8 cellular contexts compared by ENCODE assay signal in genomic region chr17:7586673-7587419, GRCh38. TPM values are rescaled to one million over a fixed set of nuclear protein-coding genes. Genes with fewer than 3 reads are reported as not detected.
DNase-seq lines count a peak whose midpoint lies in the region; ATAC-seq and TF ChIP-seq lines count a peak whose summit lies in the region.
"Had no signal": no experiment of that assay in that cellular context is flagged by ENCODE, and none has a peak within 500 bp of the region (broad histone marks: within the 10 kb centered on the region; RNA-seq: fewer than 3 reads in every experiment).

No MANE protein-coding gene starts in this region.

- peak overlapping the region; percentile 74 for H3K27ac Mint-ChIP-seq in central memory CD8-positive, alpha-beta T cell (ENCODE audit: low read depth)

- no peaks in the 10 kb centered on the region for H3K9me2 ChIP-seq in Loucy (replicated peaks; ENCODE audit: low read depth, low read length)

- H2AFZ ChIP-seq in Loucy (ENCODE audit: low read length) = no peak overlapping the region
- H2AFZ ChIP-seq in osteoblast (ENCODE audit: low read length) = no peak overlapping the region

- H3K4me2 ChIP-seq in Loucy (ENCODE audit: low read depth, low read length, poor library complexity, severe bottlenecking) (no peak overlapping the region), osteoblast (ENCODE audit: insufficient read depth, low read length) (peak overlapping the region; percentile 46)

- H3K27me3 Mint-ChIP-seq in central memory CD8-positive, alpha-beta T cell = no peaks in the 10 kb centered on the region

- DNase-seq in GM12864 (ENCODE audit: low read depth) = no peak
- no peak for DNase-seq in central memory CD8-positive, alpha-beta T cell (ENCODE audit: low spot score in 2 of 2)
- DNase-seq in osteoblast (ENCODE audit: insufficient read length, low spot score, missing footprints) = peak; percentile 65
- no peak for DNase-seq in stimulated activated CD4-positive, alpha-beta T cell treated with anti-CD3 and anti-CD28 coated beads, Interleukin-15, amount 100 ng/mL, for 24 hours
- DNase-seq: NCI-H1105 treated with DMSO at 0.1 percent for 48 hours had no signal

- TF ChIP-seq CTCF in GM12864 (IDR thresholded peaks at IDR 0.05; ENCODE audit: low read depth, low read length, missing control alignments) (peak; percentile 35), Loucy (conservative IDR thresholded peaks at IDR 0.05; ENCODE audit: low read length) (peak; percentile 39), osteoblast (IDR thresholded peaks at IDR 0.05; ENCODE audit: extremely low read depth, low read depth, low read length) (no peak)

- H3K36me3 Mint-ChIP-seq in central memory CD8-positive, alpha-beta T cell (ENCODE audit: insufficient read depth) = peaks cover 21% of the 10 kb centered on the region

- H3K79me2 ChIP-seq in Loucy (ENCODE audit: insufficient read depth, low read length) (peaks cover 40% of the 10 kb centered on the region), osteoblast (ENCODE audit: insufficient read depth, low read length) (peaks cover 45% of the 10 kb centered on the region)

- peaks cover 13% of the 10 kb centered on the region; the same call in 1 of the 2 replicates for H3K36me3 ChIP-seq in Loucy (ENCODE audit: insufficient read depth, low read length)
- peaks cover 23% of the 10 kb centered on the region for H3K36me3 ChIP-seq in osteoblast (ENCODE audit: insufficient read depth, low read length)

- H3K27me3 ChIP-seq in Loucy (ENCODE audit: insufficient read depth, low read length, poor library complexity, severe bottlenecking) (no peaks in the 10 kb centered on the region), osteoblast (ENCODE audit: insufficient read depth, low read length) (no peaks in the 10 kb centered on the region)

- H3K9ac ChIP-seq in Loucy (ENCODE audit: low read depth, low read length, poor library complexity, severe bottlenecking) = no peak overlapping the region

- H3K9me3 Mint-ChIP-seq in central memory CD8-positive, alpha-beta T cell = no peaks in the 10 kb centered on the region

- peak overlapping the region; percentile 56 for H3K27ac ChIP-seq in osteoblast (ENCODE audit: low read depth, low read length)

- no peak overlapping the region for H3K4me3 ChIP-seq in GM12864 (ENCODE audit: low read depth, low read length)
- no peak overlapping the region for H3K4me3 ChIP-seq in Loucy (ENCODE audit: low read length, poor library complexity, severe bottlenecking)
- H3K4me3 ChIP-seq in osteoblast (ENCODE audit: insufficient read depth, low read length) = no peak overlapping the region

- peaks cover 32% of the 10 kb centered on the region for H3K4me1 Mint-ChIP-seq in central memory CD8-positive, alpha-beta T cell

- H3F3A ChIP-seq in Loucy (ENCODE audit: low read depth) = no peaks in the 10 kb centered on the region

- H4K20me1 ChIP-seq in Loucy (ENCODE audit: insufficient read depth, low read length, poor library complexity, severe bottlenecking) (no peaks in the 10 kb centered on the region), osteoblast (ENCODE audit: insufficient read depth, low read length) (peaks cover 19% of the 10 kb centered on the region)

- no peak overlapping the region for H3K4me3 Mint-ChIP-seq in central memory CD8-positive, alpha-beta T cell

- ATAC-seq in central memory CD8-positive, alpha-beta T cell (replicated peaks; ENCODE audit: extremely low read depth, poor library complexity, severe bottlenecking) = no peak
- ATAC-seq in HG02840 (IDR thresholded peaks at IDR 0.05; ENCODE audit: low FRiP score, unreplicated experiment) (no peak), GM18861 (IDR thresholded peaks at IDR 0.05; ENCODE audit: unreplicated experiment) (no peak)

- H3K4me1 ChIP-seq in Loucy (ENCODE audit: insufficient read depth, low read length, poor library complexity, severe bottlenecking) = peaks cover 20% of the 10 kb centered on the region
- peaks cover 53% of the 10 kb centered on the region for H3K4me1 ChIP-seq in osteoblast (ENCODE audit: insufficient read depth, low read length)

- no peaks in the 10 kb centered on the region for H3K9me3 ChIP-seq in Loucy (ENCODE audit: insufficient read depth, low read depth, low read length)
- H3K9me3 ChIP-seq in osteoblast (ENCODE audit: low read depth, low read length) = no peaks in the 10 kb centered on the region

RNA-seq across cellular contexts. Expression of gene SOX15, which starts 3.0 kb away (rescaled TPM):
- total RNA-seq in osteoblast = 0.59 and 0.72 TPM in 2 replicates

RNA-seq across cellular contexts. Expression of gene MPDU1, which starts 3.2 kb away (rescaled TPM):
- total RNA-seq in osteoblast = 60.1 and 64.1 TPM in 2 replicates

RNA-seq across cellular contexts. Expression of gene CD68, which starts 7.4 kb away (rescaled TPM):
- 31.8 and 55.7 TPM in 2 replicates for total RNA-seq in osteoblast

RNA-seq across cellular contexts. Expression of gene SENP3, which starts 25.1 kb away (rescaled TPM):
- 54.2 and 68.0 TPM in 2 replicates for total RNA-seq in osteoblast

RNA-seq across cellular contexts. Expression of gene FXR2, which starts 27.9 kb away (rescaled TPM):
- 41.8 and 42.7 TPM in 2 replicates for total RNA-seq in osteoblast
